Comparison of ENCODE assay signal across 21 cellular contexts in the genomic region with DNA sequence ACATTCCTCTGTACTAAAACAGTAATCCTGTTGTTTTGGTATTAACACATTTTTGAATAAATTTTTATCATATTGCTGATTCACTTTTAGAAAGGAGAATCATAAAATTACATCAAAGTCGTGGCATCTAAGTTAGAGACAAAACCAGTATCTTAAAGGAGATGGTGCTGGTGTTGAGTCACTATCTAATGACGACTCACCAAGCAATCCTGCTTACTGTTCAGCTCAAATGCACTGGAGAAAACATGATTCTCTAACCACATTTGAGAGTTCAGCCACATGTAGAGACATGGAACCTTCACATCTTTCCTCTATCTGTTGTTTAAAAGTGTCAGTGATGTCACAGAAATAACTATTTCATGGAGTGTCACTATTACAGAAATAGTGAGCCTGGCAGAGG.
A peak's percentile ranks its signal among the peaks of the same experiment; 100 is the strongest.
DNase-seq lines count a peak whose midpoint lies in the region; ATAC-seq, FAIRE-seq and TF ChIP-seq lines count a peak whose summit lies in the region.
"Had no signal": no experiment of that assay in that cellular context is flagged by ENCODE, and none has a peak within 500 bp of the region (broad histone marks: within the 10 kb centered on the region; RNA-seq: fewer than 3 reads in every experiment).

No MANE protein-coding gene starts in this region.

- H3K4me1 ChIP-seq in pancreas: no peaks in the 10 kb centered on the region
- H3K4me1 ChIP-seq: lower lobe of right lung, neural progenitor cell, right atrium auricular region, SJSA1 had no signal

- no peaks in the 10 kb centered on the region for H3K36me3 ChIP-seq in pancreas
- H3K36me3 ChIP-seq: lower lobe of right lung, neural progenitor cell, right atrium auricular region, SJSA1 had no signal

- no peaks in the 10 kb centered on the region for H3K9me3 ChIP-seq in pancreas
- H3K9me3 ChIP-seq: lower lobe of right lung, right atrium auricular region, SJSA1 had no signal

- H3K4me3 ChIP-seq in pancreas: no peak overlapping the region
- H3K4me3 ChIP-seq: coronary artery, lower lobe of right lung, neural progenitor cell, right atrium auricular region, SJSA1 had no signal

- intact Hi-C loops in pancreas (cut with DNase I): no loop called here

- H3K27me3 ChIP-seq in pancreas: no peaks in the 10 kb centered on the region
- H3K27me3 ChIP-seq: neural progenitor cell, right atrium auricular region had no signal

- peak overlapping the region; percentile 21 for H3K27ac ChIP-seq in epithelial cell of prostate
- no peak overlapping the region for H3K27ac ChIP-seq in pancreas
- H3K27ac ChIP-seq: coronary artery, lower lobe of right lung, neural progenitor cell, right atrium auricular region, SJSA1 had no signal

- TF ChIP-seq CTCF in pancreas (IDR thresholded peaks at IDR 0.05): no peak

- FAIRE-seq in pancreas (lab: Jason Lieb, UNC): no peak

- 55 to 65% methylated on average over 2 of the region's 2 CpGs for WGBS in pancreas, 2 donors

- DNase-seq in AG20443 (ENCODE audit: low spot score) (peak; percentile 43), NCI-H226 (peak; percentile 72), epithelial cell of prostate (ENCODE audit: low read depth, low spot score) (peak; percentile 59), myocyte (ENCODE audit: low read depth) (peak; percentile 36), LoVo (ENCODE audit: low spot score) (no peak), DMS 273 (lab: John Stamatoyannopoulos, UW; ENCODE audit: unreplicated experiment) (no peak), pancreas (no peak)
- no peak for DNase-seq in activated CD8-positive, alpha-beta memory T cell treated with anti-CD3 and anti-CD28 coated beads for 24 hours
- DNase-seq: activated T-cell treated with anti-CD3 and anti-CD28 coated beads, Interleukin-2, amount 50 U/mL, for 4 hours; C1 segment of cervical spinal cord; H9; KBM-7; lower lobe of right lung; NCI-H1417 treated with DMSO at 0.1 percent for 48 hours; NK-92 treated with Interleukin-12 subunit alpha and Interleukin-12 subunit beta, amount 100 ng/mL, for 24 hours; stimulated activated CD4-positive, alpha-beta T cell treated with anti-CD3 and anti-CD28 coated beads, Interleukin-2, amount 100 ng/mL, for 48 hours; stimulated activated CD8-positive, alpha-beta memory T cell treated with anti-CD3 and anti-CD28 coated beads, Interleukin-4, amount 100 ng/mL, for 48 hours had no signal

- no peak for ATAC-seq in pancreas
- ATAC-seq: lower lobe of right lung had no signal

Comparison
In these comparisons a context has a peak if more than half of its experiments do, and no peak if none do; other contexts are left out.
1. DNase-seq: peak in AG20443 (single experiment), NCI-H226 (single experiment), epithelial cell of prostate (single experiment) and myocyte (single experiment); none in LoVo (single experiment), DMS 273 (single experiment), pancreas (0 of 6) and activated CD8-positive, alpha-beta memory T cell treated with anti-CD3 and anti-CD28 coated beads for 24 hours (single experiment).